Comparison of ENCODE assay signal across 26 cellular contexts in genomic region chr2:99573624-99574251, GRCh38.
DNase-seq lines count a peak whose midpoint lies in the region; ATAC-seq and TF ChIP-seq lines count a peak whose summit lies in the region.
"Had no signal": no experiment of that assay in that cellular context is flagged by ENCODE, and none has a peak within 500 bp of the region (broad histone marks: within the 10 kb centered on the region; RNA-seq: fewer than 3 reads in every experiment).

No MANE protein-coding gene starts in this region.

- H4K20me1 ChIP-seq in GM23338 (replicated peaks; ENCODE audit: insufficient read depth) (no peaks in the 10 kb centered on the region), neural cell (ENCODE audit: insufficient read depth) (no peaks in the 10 kb centered on the region)

- no peaks in the 10 kb centered on the region for H3F3A ChIP-seq in GM23338 (replicated peaks; ENCODE audit: low read depth)
- H3F3A ChIP-seq in neural cell (ENCODE audit: insufficient read depth, low read length, poor library complexity, severe bottlenecking) = peaks cover 4% of the 10 kb centered on the region

- no peak overlapping the region for H3K27ac ChIP-seq in GM23338 (ENCODE audit: low read depth)
- peak overlapping the region; percentile 78 for H3K27ac ChIP-seq in neural cell (ENCODE audit: low read length)
- H3K27ac ChIP-seq: hepatocyte, left lung, stomach, WERI-Rb-1 had no signal

- H3K9me2 ChIP-seq in GM23338 (ENCODE audit: insufficient read depth) = peaks cover 9% of the 10 kb centered on the region; the same call in 1 of the 2 replicates
- no peaks in the 10 kb centered on the region for H3K9me2 ChIP-seq in neural cell (ENCODE audit: insufficient read depth, low read length)

- ATAC-seq in GM23338 = no peak
- ATAC-seq: K562, left lung had no signal

- no peak overlapping the region for H3K9ac ChIP-seq in neural cell (ENCODE audit: low read length)

- H3K4me3 Mint-ChIP-seq in GM23338 = no peak overlapping the region
- H3K4me3 Mint-ChIP-seq: activated naive CD8-positive, alpha-beta T cell treated with anti-CD3 and anti-CD28 coated beads for 36 hours; CD4-positive, alpha-beta memory T cell; central memory CD8-positive, alpha-beta T cell; immature natural killer cell; natural killer cell treated with Interleukin-12 subunit alpha and Interleukin-12 subunit beta and Interleukin-15 and Interleukin-18, amount 100 ng/mL, for 72 hours had no signal

- no peaks in the 10 kb centered on the region for H3K79me2 ChIP-seq in GM23338 (replicated peaks; ENCODE audit: insufficient read depth)
- no peaks in the 10 kb centered on the region for H3K79me2 ChIP-seq in neural cell (replicated peaks; ENCODE audit: insufficient read depth, low read length)
- H3K79me2 ChIP-seq: hepatocyte had no signal

- H3K9me3 Mint-ChIP-seq in GM23338 = no peaks in the 10 kb centered on the region
- H3K9me3 Mint-ChIP-seq: activated naive CD8-positive, alpha-beta T cell treated with anti-CD3 and anti-CD28 coated beads for 36 hours; activated T-helper 2 cell treated with anti-CD3 and anti-CD28 coated beads, Interferon-gamma antibody, Interleukin-2, Interleukin-4, amounts not matched to agents 10 μg/mL and 5 μg/mL and 100 μg/mL, durations not matched to agents 14 hours and 24 hours and 36 hours; CD4-positive, alpha-beta memory T cell; central memory CD8-positive, alpha-beta T cell; immature natural killer cell; natural killer cell treated with Interleukin-12 subunit alpha and Interleukin-12 subunit beta and Interleukin-15 and Interleukin-18, amount 100 ng/mL, for 72 hours had no signal

- peaks cover 22% of the 10 kb centered on the region for H3K4me1 Mint-ChIP-seq in GM23338
- H3K4me1 Mint-ChIP-seq: activated naive CD8-positive, alpha-beta T cell treated with anti-CD3 and anti-CD28 coated beads for 36 hours; CD4-positive, alpha-beta memory T cell; central memory CD8-positive, alpha-beta T cell; immature natural killer cell had no signal

- no peak overlapping the region for H3K4me3 ChIP-seq in GM23338
- H3K4me3 ChIP-seq in neural cell (ENCODE audit: low read length) = no peak overlapping the region
- no peak overlapping the region for H3K4me3 ChIP-seq in H7 (ENCODE audit: insufficient read depth, low read depth, low read length)
- H3K4me3 ChIP-seq: hepatocyte, K562, left lung, stomach, tibial nerve had no signal

- peak overlapping the region; percentile 29; the same call in 1 of the 2 replicates for H2AFZ ChIP-seq in GM23338
- H2AFZ ChIP-seq in neural cell (ENCODE audit: low read depth, low read length) = no peak overlapping the region
- H2AFZ ChIP-seq: hepatocyte had no signal

- H3K9me3 ChIP-seq in neural cell (ENCODE audit: low read length) = no peaks in the 10 kb centered on the region
- H3K9me3 ChIP-seq: left lung, stomach, tibial nerve had no signal

- no peak for TF ChIP-seq EP300 in neural cell (conservative IDR thresholded peaks at IDR 0.05; ENCODE audit: poor library complexity, severe bottlenecking)

- H3K4me1 ChIP-seq in GM23338 (ENCODE audit: insufficient read depth) = peaks cover 8% of the 10 kb centered on the region
- H3K4me1 ChIP-seq: left lung, stomach had no signal

- H3K27me3 Mint-ChIP-seq in GM23338 (ENCODE audit: insufficient read depth, low read depth, poor library complexity) = no peaks in the 10 kb centered on the region
- H3K27me3 Mint-ChIP-seq: activated naive CD8-positive, alpha-beta T cell treated with anti-CD3 and anti-CD28 coated beads for 36 hours; CD4-positive, alpha-beta memory T cell; central memory CD8-positive, alpha-beta T cell had no signal

- TF ChIP-seq CTCF in GM23338 (conservative IDR thresholded peaks at IDR 0.05; ENCODE audit: low read depth in 2 of 2) (no peak), neural cell (IDR thresholded peaks at IDR 0.05; ENCODE audit: poor library complexity, severe bottlenecking) (no peak)

- DNase-seq in NCI-H2081 (lab: John Stamatoyannopoulos, UW) (peak; percentile 15 to 56), NCI-H2081 treated with DMSO at 0.1 percent for 48 hours (lab: John Stamatoyannopoulos, UW) (no peak), GM23338 (ENCODE audit: low spot score) (no peak), cerebellum (ENCODE audit: low spot score) (peak; percentile 80), H7 (no peak)
- no peak for DNase-seq in stimulated activated CD4-positive, alpha-beta T cell treated with anti-CD3 and anti-CD28 coated beads, Interleukin-15, amount 100 ng/mL, for 24 hours
- DNase-seq in activated CD4-positive, alpha-beta T cell treated with anti-CD3 and anti-CD28 coated beads, Interleukin-2, amount 50 U/mL, for 48 hours = no peak
- DNase-seq: activated CD4-positive, alpha-beta T cell treated with anti-CD3 and anti-CD28 coated beads, Interleukin-2, amount 50 U/mL, for 4 hours; activated CD8-positive, alpha-beta memory T cell treated with anti-CD3 and anti-CD28 coated beads, Interleukin-2, amount 50 U/mL, for 48 hours; activated naive CD8-positive, alpha-beta T cell treated with anti-CD3 and anti-CD28 coated beads for 36 hours; CD4-positive, alpha-beta memory T cell; effector CD8-positive, alpha-beta T cell; erythroblast; immature natural killer cell; left lung; MM.1S; OCI-M1; stomach; WERI-Rb-1 had no signal

- no peak overlapping the region for H3K27ac Mint-ChIP-seq in GM23338
- H3K27ac Mint-ChIP-seq: activated naive CD8-positive, alpha-beta T cell treated with anti-CD3 and anti-CD28 coated beads for 36 hours; activated T-helper 2 cell treated with anti-CD3 and anti-CD28 coated beads, Interferon-gamma antibody, Interleukin-2, Interleukin-4, amounts not matched to agents 10 μg/mL and 5 μg/mL and 100 μg/mL, durations not matched to agents 14 hours and 24 hours and 36 hours; CD4-positive, alpha-beta memory T cell; immature natural killer cell; natural killer cell treated with Interleukin-12 subunit alpha and Interleukin-12 subunit beta and Interleukin-15 and Interleukin-18, amount 100 ng/mL, for 72 hours had no signal

- TF ChIP-seq RAD21 in neural cell (conservative IDR thresholded peaks at IDR 0.05) = no peak

- no peaks in the 10 kb centered on the region for H3K36me3 ChIP-seq in GM23338 (ENCODE audit: insufficient read depth)
- H3K36me3 ChIP-seq in neural cell (ENCODE audit: insufficient read depth, low read length) = no peaks in the 10 kb centered on the region
- H3K36me3 ChIP-seq in H7 (replicated peaks; ENCODE audit: control insufficient read depth, insufficient read depth, low read length) = no peaks in the 10 kb centered on the region
- H3K36me3 ChIP-seq: left lung, WERI-Rb-1 had no signal

- no peaks in the 10 kb centered on the region for H3K27me3 ChIP-seq in GM23338 (ENCODE audit: insufficient read depth)
- no peaks in the 10 kb centered on the region for H3K27me3 ChIP-seq in neural cell (ENCODE audit: insufficient read depth, low read depth, low read length)
- no peaks in the 10 kb centered on the region for H3K27me3 ChIP-seq in H7 (ENCODE audit: control insufficient read depth, insufficient read depth, low read length)
- H3K27me3 ChIP-seq: hepatocyte, left lung, stomach, tibial nerve had no signal

- no peak overlapping the region for H3K4me2 ChIP-seq in GM23338
- H3K4me2 ChIP-seq in neural cell (ENCODE audit: low read length) = no peak overlapping the region
- H3K4me2 ChIP-seq: hepatocyte had no signal

- H3K36me3 Mint-ChIP-seq in GM23338 (ENCODE audit: low read depth) = no peaks in the 10 kb centered on the region
- H3K36me3 Mint-ChIP-seq: activated naive CD8-positive, alpha-beta T cell treated with anti-CD3 and anti-CD28 coated beads for 36 hours; CD4-positive, alpha-beta memory T cell; immature natural killer cell; natural killer cell treated with Interleukin-12 subunit alpha and Interleukin-12 subunit beta and Interleukin-15 and Interleukin-18, amount 100 ng/mL, for 72 hours had no signal

TF ChIP-seq in GM23338, 12 proteins besides CTCF, POLR2A, EP300 and RAD21 (continues in another document):
- no peak for TF ChIP-seq NANOG (IDR thresholded peaks at IDR 0.05; ENCODE audit: borderline replicate concordance)
- TF ChIP-seq CREB1 (CRISPR knock-in tag; IDR thresholded peaks at IDR 0.05; ENCODE audit: low read depth) = no peak
- no peak for TF ChIP-seq EZH2phosphoT487 (IDR thresholded peaks at IDR 0.05; ENCODE audit: unreplicated experiment)
- TF ChIP-seq STAT1 (IDR thresholded peaks at IDR 0.05; ENCODE audit: unreplicated experiment) = no peak
- no peak for TF ChIP-seq EZH2 (IDR thresholded peaks at IDR 0.05; ENCODE audit: low read depth, unreplicated experiment)
- no peak for TF ChIP-seq ETS1 (IDR thresholded peaks at IDR 0.05)

TF ChIP-seq in neural cell, 6 proteins besides CTCF, POLR2A, EP300 and RAD21:
- no peak for TF ChIP-seq MXI1 (conservative IDR thresholded peaks at IDR 0.05; ENCODE audit: poor library complexity, severe bottlenecking)
- TF ChIP-seq EZH2 (IDR thresholded peaks at IDR 0.05; ENCODE audit: borderline replicate concordance, insufficient read depth, low read length, poor library complexity, severe bottlenecking) = no peak
- no peak for TF ChIP-seq POLR2AphosphoS5 (IDR thresholded peaks at IDR 0.05)
- no peak for TF ChIP-seq TAF1 (IDR thresholded peaks at IDR 0.05; ENCODE audit: low read depth)
- no peak for TF ChIP-seq REST (IDR thresholded peaks at IDR 0.05; ENCODE audit: borderline replicate concordance)
- no peak for TF ChIP-seq SMC3 (conservative IDR thresholded peaks at IDR 0.05; ENCODE audit: poor library complexity)

Comparison
In these comparisons a context has a peak if more than half of its experiments do, and no peak if none do; other contexts are left out.
1. DNase-seq: peak in NCI-H2081 (2 of 2) and cerebellum (single experiment); none in NCI-H2081 treated with DMSO at 0.1 percent for 48 hours (single experiment), GM23338 (single experiment), H7 (single experiment), stimulated activated CD4-positive, alpha-beta T cell treated with anti-CD3 and anti-CD28 coated beads, Interleukin-15, amount 100 ng/mL, for 24 hours (single experiment) and activated CD4-positive, alpha-beta T cell treated with anti-CD3 and anti-CD28 coated beads, Interleukin-2, amount 50 U/mL, for 48 hours (0 of 2).